Comparison of ENCODE assay signal across 14 cellular contexts in the genomic region with DNA sequence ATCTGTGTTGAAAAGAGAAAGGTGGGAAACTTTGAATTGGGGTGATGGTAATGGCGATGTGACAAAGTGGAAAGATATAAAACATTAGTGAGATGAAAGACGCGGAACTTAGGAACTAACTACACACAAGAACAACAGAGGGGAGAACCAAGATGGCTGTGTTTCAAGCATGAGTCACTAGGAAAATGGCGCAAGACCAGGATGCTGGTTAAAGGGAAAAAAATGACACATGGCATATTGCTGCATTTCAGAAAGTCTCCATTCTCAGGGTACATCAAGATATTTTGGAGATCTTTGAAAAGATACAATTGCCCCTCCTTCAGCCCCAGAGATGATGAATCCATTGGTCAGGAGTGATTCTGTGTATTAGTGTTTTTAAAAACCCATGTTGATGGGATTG.
A peak's percentile ranks its signal among the peaks of the same experiment; 100 is the strongest.
DNase-seq lines count a peak whose midpoint lies in the region; ATAC-seq, FAIRE-seq and TF ChIP-seq lines count a peak whose summit lies in the region.
"Had no signal": no experiment of that assay in that cellular context is flagged by ENCODE, and none has a peak within 500 bp of the region (broad histone marks: within the 10 kb centered on the region; RNA-seq: fewer than 3 reads in every experiment).

No MANE protein-coding gene starts in this region.

- H3K27ac ChIP-seq in astrocyte (ENCODE audit: low read depth, low read length) (no peak overlapping the region), muscle layer of colon (ENCODE audit: low read depth, low read length) (peak overlapping the region; percentile 16), vagina (no peak overlapping the region)

- peaks cover 4% of the 10 kb centered on the region for H3K4me1 Mint-ChIP-seq in astrocyte (ENCODE audit: low read depth, unreplicated experiment)

- no peaks in the 10 kb centered on the region for H3K27me3 Mint-ChIP-seq in astrocyte (ENCODE audit: low read depth, unreplicated experiment)

- H3K36me3 Mint-ChIP-seq in astrocyte (ENCODE audit: low read depth, unreplicated experiment), result no peaks in the 10 kb centered on the region
- H3K36me3 Mint-ChIP-seq: activated naive CD8-positive, alpha-beta T cell had no signal

- H3K27ac Mint-ChIP-seq in astrocyte (ENCODE audit: unreplicated experiment), result no peak overlapping the region
- H3K27ac Mint-ChIP-seq: activated CD8-positive, alpha-beta T cell treated with anti-CD3 and anti-CD28 coated beads, Interleukin-2, amount 10 ng/mL, durations not matched to agents 7 days and 5 days; activated naive CD8-positive, alpha-beta T cell had no signal

- H2AFZ ChIP-seq in astrocyte (ENCODE audit: low read depth, low read length), result no peak overlapping the region

- H3K4me3 Mint-ChIP-seq in astrocyte (ENCODE audit: unreplicated experiment), result no peak overlapping the region
- H3K4me3 Mint-ChIP-seq: activated CD8-positive, alpha-beta T cell treated with anti-CD3 and anti-CD28 coated beads, Interleukin-2, amount 10 ng/mL, durations not matched to agents 7 days and 5 days; activated naive CD8-positive, alpha-beta T cell had no signal

- H3K4me1 ChIP-seq in BE2C (peaks cover 15% of the 10 kb centered on the region), astrocyte (ENCODE audit: insufficient read depth, low read length) (no peaks in the 10 kb centered on the region), muscle layer of colon (ENCODE audit: insufficient read depth, low read length) (peaks cover 41% of the 10 kb centered on the region), vagina (no peaks in the 10 kb centered on the region)

- H3K4me2 ChIP-seq in astrocyte (ENCODE audit: low read length), result no peak overlapping the region

- DNase-seq in BE2C, result peak; percentile 58
- DNase-seq in HT1080 (ENCODE audit: low read depth), result peak; percentile 54
- peak; percentile 6 for DNase-seq in astrocyte (ENCODE audit: low read depth)
- DNase-seq in vagina (ENCODE audit: extremely low spot score in 2 of 2), result no peak
- no peak for DNase-seq in DMS53 treated with DMSO at 0.1 percent for 48 hours (lab: John Stamatoyannopoulos, UW; ENCODE audit: unreplicated experiment)
- DNase-seq: activated CD8-positive, alpha-beta T cell treated with anti-CD3 and anti-CD28 coated beads, Interleukin-2, amount 10 ng/mL, durations not matched to agents 7 days and 5 days; NCI-H1417 treated with DMSO at 0.1 percent for 48 hours had no signal

- H3K9ac ChIP-seq in astrocyte (ENCODE audit: low read length) (no peak overlapping the region), muscle layer of colon (ENCODE audit: low read length) (no peak overlapping the region)

- intact Hi-C loops in vagina (cut with DNase I), result no loop called here

- ATAC-seq in GM19324 (IDR thresholded peaks at IDR 0.05; ENCODE audit: low FRiP score, unreplicated experiment) (no peak), HG03469 (IDR thresholded peaks at IDR 0.05; ENCODE audit: unreplicated experiment) (no peak)
- ATAC-seq: activated CD8-positive, alpha-beta T cell treated with anti-CD3 and anti-CD28 coated beads, Interleukin-2, amount 10 ng/mL, durations not matched to agents 7 days and 5 days; sciatic nerve had no signal

- H3K79me2 ChIP-seq in astrocyte (ENCODE audit: insufficient read depth, low read length), result no peaks in the 10 kb centered on the region

- H4K20me1 ChIP-seq in astrocyte (ENCODE audit: insufficient read depth, low read length), result no peaks in the 10 kb centered on the region

- peaks cover 46% of the 10 kb centered on the region for H3K36me3 ChIP-seq in BE2C
- H3K36me3 ChIP-seq in astrocyte (ENCODE audit: insufficient read depth, low read length), result no peaks in the 10 kb centered on the region
- H3K36me3 ChIP-seq in muscle layer of colon (ENCODE audit: insufficient read depth, low read length), result no peaks in the 10 kb centered on the region
- H3K36me3 ChIP-seq in vagina, result no peaks in the 10 kb centered on the region

- H3K4me3 ChIP-seq in BE2C (ENCODE audit: low read depth, low read length), result peak overlapping the region; percentile 69
- no peak overlapping the region for H3K4me3 ChIP-seq in astrocyte (ENCODE audit: insufficient read depth, low read depth, low read length)
- no peak overlapping the region for H3K4me3 ChIP-seq in muscle layer of colon (ENCODE audit: low read depth in 1 of 2, low read length in 2 of 2)
- no peak overlapping the region for H3K4me3 ChIP-seq in vagina

- no peaks in the 10 kb centered on the region for H3K9me3 Mint-ChIP-seq in astrocyte (ENCODE audit: unreplicated experiment)

- H3K27me3 ChIP-seq in BE2C (no peaks in the 10 kb centered on the region), astrocyte (ENCODE audit: insufficient read depth, low read length) (peaks cover 3% of the 10 kb centered on the region), muscle layer of colon (ENCODE audit: control insufficient read depth in 1 of 2, insufficient read depth in 2 of 2, low read length in 2 of 2) (no peaks in the 10 kb centered on the region), vagina (no peaks in the 10 kb centered on the region)

- TF ChIP-seq POLR2A in vagina (IDR thresholded peaks at IDR 0.05), result no peak

- H3K9me3 ChIP-seq in BE2C, result no peaks in the 10 kb centered on the region
- H3K9me3 ChIP-seq in astrocyte (ENCODE audit: insufficient read depth, low read depth, low read length), result no peaks in the 10 kb centered on the region
- no peaks in the 10 kb centered on the region for H3K9me3 ChIP-seq in muscle layer of colon (ENCODE audit: low read length)
- no peaks in the 10 kb centered on the region for H3K9me3 ChIP-seq in vagina

- TF ChIP-seq CTCF in BE2C (IDR thresholded peaks at IDR 0.05; ENCODE audit: low read depth, low read length) (no peak), astrocyte (IDR thresholded peaks at IDR 0.05; ENCODE audit: insufficient read depth, low read depth, low read length) (no peak), vagina (IDR thresholded peaks at IDR 0.05) (no peak)

- no peak for FAIRE-seq in astrocyte (lab: Jason Lieb, UNC)
- FAIRE-seq: D721Med, GM12892 had no signal

Comparison
In these comparisons a context has a peak if more than half of its experiments do, and no peak if none do; other contexts are left out.
1. DNase-seq: peak in BE2C (single experiment), HT1080 (single experiment) and astrocyte (single experiment); none in vagina (0 of 2) and DMS53 treated with DMSO at 0.1 percent for 48 hours (single experiment).